In the genomic region with DNA sequence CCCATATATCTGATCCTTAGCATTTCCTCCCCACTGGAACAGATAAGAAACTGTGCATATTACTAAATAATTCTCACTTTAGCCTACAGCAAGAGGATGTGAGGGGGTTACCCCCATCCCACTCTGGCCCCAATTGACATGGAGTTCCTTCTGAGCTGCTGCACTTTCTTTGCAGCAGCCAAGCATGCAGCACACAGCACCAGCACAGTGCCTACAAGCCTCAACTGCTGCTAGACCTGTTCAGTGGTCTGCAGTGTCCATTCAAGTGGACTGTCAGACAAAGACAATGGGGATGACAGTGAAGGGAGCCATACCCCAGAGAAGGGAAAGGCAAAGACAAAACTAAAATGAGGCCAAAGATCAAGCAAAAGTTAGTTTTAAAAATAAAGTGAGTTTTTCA, we compare ENCODE assay signal across 1 cellular context.
TF ChIP-seq lines count a peak whose summit lies in the region.

No MANE protein-coding gene starts in this region.

TF ChIP-seq in WTC11, 78 proteins besides CTCF, POLR2A, EP300 and RAD21 (continued from another document):
- TF ChIP-seq, protein P1, sequence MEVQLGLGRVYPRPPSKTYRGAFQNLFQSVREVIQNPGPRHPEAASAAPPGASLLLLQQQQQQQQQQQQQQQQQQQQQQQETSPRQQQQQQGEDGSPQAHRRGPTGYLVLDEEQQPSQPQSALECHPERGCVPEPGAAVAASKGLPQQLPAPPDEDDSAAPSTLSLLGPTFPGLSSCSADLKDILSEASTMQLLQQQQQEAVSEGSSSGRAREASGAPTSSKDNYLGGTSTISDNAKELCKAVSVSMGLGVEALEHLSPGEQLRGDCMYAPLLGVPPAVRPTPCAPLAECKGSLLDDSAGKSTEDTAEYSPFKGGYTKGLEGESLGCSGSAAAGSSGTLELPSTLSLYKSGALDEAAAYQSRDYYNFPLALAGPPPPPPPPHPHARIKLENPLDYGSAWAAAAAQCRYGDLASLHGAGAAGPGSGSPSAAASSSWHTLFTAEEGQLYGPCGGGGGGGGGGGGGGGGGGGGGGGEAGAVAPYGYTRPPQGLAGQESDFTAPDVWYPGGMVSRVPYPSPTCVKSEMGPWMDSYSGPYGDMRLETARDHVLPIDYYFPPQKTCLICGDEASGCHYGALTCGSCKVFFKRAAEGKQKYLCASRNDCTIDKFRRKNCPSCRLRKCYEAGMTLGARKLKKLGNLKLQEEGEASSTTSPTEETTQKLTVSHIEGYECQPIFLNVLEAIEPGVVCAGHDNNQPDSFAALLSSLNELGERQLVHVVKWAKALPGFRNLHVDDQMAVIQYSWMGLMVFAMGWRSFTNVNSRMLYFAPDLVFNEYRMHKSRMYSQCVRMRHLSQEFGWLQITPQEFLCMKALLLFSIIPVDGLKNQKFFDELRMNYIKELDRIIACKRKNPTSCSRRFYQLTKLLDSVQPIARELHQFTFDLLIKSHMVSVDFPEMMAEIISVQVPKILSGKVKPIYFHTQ (CRISPR knock-in tag; IDR thresholded peaks at IDR 0.05): no peak
